8 cellular contexts compared by ENCODE assay signal in genomic region chr5:159178978-159179377, GRCh38. TPM values are rescaled to one million over a fixed set of nuclear protein-coding genes. Genes with fewer than 3 reads are reported as not detected.
A peak's percentile ranks its signal among the peaks of the same experiment; 100 is the strongest.
DNase-seq lines count a peak whose midpoint lies in the region; ATAC-seq and TF ChIP-seq lines count a peak whose summit lies in the region.

No MANE protein-coding gene starts in this region.

- no peaks in the 10 kb centered on the region for H3K27me3 ChIP-seq in esophagus squamous epithelium
- no peaks in the 10 kb centered on the region for H3K27me3 ChIP-seq in skeletal muscle satellite cell (ENCODE audit: control insufficient read depth, insufficient read depth, low read length)
- no peaks in the 10 kb centered on the region for H3K27me3 ChIP-seq in HAP-1 (ENCODE audit: low read depth)

- H3K4me1 ChIP-seq in esophagus squamous epithelium (peaks cover 6 to 98% (median 58%) of the 10 kb centered on the region in 3 donors), skeletal muscle satellite cell (ENCODE audit: control insufficient read depth, insufficient read depth, low read length) (peaks cover 39% of the 10 kb centered on the region), HAP-1 (no peaks in the 10 kb centered on the region; the same call in none of the 2 replicates)

- ATAC-seq in GM18511 (IDR thresholded peaks at IDR 0.05; ENCODE audit: unreplicated experiment): peak; percentile 64
- peak; percentile 64 for ATAC-seq in HG02763 (IDR thresholded peaks at IDR 0.05; ENCODE audit: unreplicated experiment)

- peak overlapping the region; percentile 32 for H3K4me2 ChIP-seq in skeletal muscle satellite cell (ENCODE audit: low read length)

- peak overlapping the region; percentile 48; the same call in 1 of the 2 replicates for H3K27ac ChIP-seq in SK-N-MC
- peak overlapping the region; percentile 42 to 77 (median 63) for H3K27ac ChIP-seq in esophagus squamous epithelium

- H3K9ac ChIP-seq in SK-N-MC (ENCODE audit: insufficient read length): no peak overlapping the region
- peak overlapping the region; percentile 55 for H3K9ac ChIP-seq in skeletal muscle satellite cell (ENCODE audit: low read depth, low read length)

- in situ Hi-C loops in HAP-1 (cut with MboI; ENCODE audit: low sequenced_read_pairs): no loop called here
- in situ Hi-C loops in G401 (cut with HindIII; ENCODE audit: low sequenced_read_pairs): no loop called here

- H3K9me3 ChIP-seq in SK-N-MC (ENCODE audit: low read depth, low read length) (no peaks in the 10 kb centered on the region), esophagus squamous epithelium (no peaks in the 10 kb centered on the region), skeletal muscle satellite cell (replicated peaks; ENCODE audit: low read length) (no peaks in the 10 kb centered on the region), HAP-1 (no peaks in the 10 kb centered on the region)

- TF ChIP-seq POLR2A in esophagus squamous epithelium (IDR thresholded peaks at IDR 0.05): no peak

- peaks cover 67% of the 10 kb centered on the region for H3K36me3 ChIP-seq in SK-N-MC (ENCODE audit: insufficient read depth, low read length)
- peaks cover 0 to 29% (median 0%) of the 10 kb centered on the region in 3 donors for H3K36me3 ChIP-seq in esophagus squamous epithelium
- H3K36me3 ChIP-seq in skeletal muscle satellite cell (ENCODE audit: insufficient read depth, low read length): peaks cover 22% of the 10 kb centered on the region
- H3K36me3 ChIP-seq in HAP-1 (replicated peaks): peaks cover 15% of the 10 kb centered on the region

- H3K4me3 ChIP-seq in SK-N-MC (no peak overlapping the region), esophagus squamous epithelium (no peak overlapping the region), skeletal muscle satellite cell (ENCODE audit: low read length) (no peak overlapping the region), HAP-1 (no peak overlapping the region)

- no peak for TF ChIP-seq CTCF in esophagus squamous epithelium (IDR thresholded peaks at IDR 0.05)

- intact Hi-C loops in esophagus squamous epithelium (cut with DNase I): no loop called here

- 5 to 11% methylated on average over 2 of the region's 2 CpGs for WGBS in esophagus squamous epithelium, 2 donors

- DNase-seq in SK-N-MC (ENCODE audit: low read depth, low spot score): no peak
- no peak for DNase-seq in esophagus squamous epithelium (lab: John Stamatoyannopoulos, UW)
- DNase-seq in HAP-1 (ENCODE audit: low spot score in 2 of 2): no peak
- DNase-seq in NCI-H510A treated with DMSO at 0.1 percent for 48 hours (lab: John Stamatoyannopoulos, UW): no peak
- no peak for DNase-seq in G401 (ENCODE audit: low spot score)

RNA-seq across cellular contexts. Expression of gene RNF145, which starts 30.4 kb away (rescaled TPM):
- total RNA-seq in esophagus squamous epithelium: 10 to 100 TPM; 49.7 to 82.3 (median 72.3) TPM
- 26.4 and 27.3 TPM in 2 replicates for total RNA-seq in skeletal muscle satellite cell (2012; rRNA removed)
- 68.6 and 69.0 TPM in 2 replicates for total RNA-seq in G401 (2014; rRNA removed; shearing (Covaris generic))
